In genomic region chr17:67096609-67097008, GRCh38 we compare ENCODE assay signal across 28 cellular contexts. TPM values are rescaled to one million over a fixed set of nuclear protein-coding genes. Genes with fewer than 3 reads are reported as not detected.
"Had no signal": no experiment of that assay in that cellular context is flagged by ENCODE, and none has a peak within 500 bp of the region (broad histone marks: within the 10 kb centered on the region; RNA-seq: fewer than 3 reads in every experiment).

No MANE protein-coding gene starts in this region.

- H3K27ac Mint-ChIP-seq: activated CD4-positive, alpha-beta memory T cell treated with anti-CD3 and anti-CD28 coated beads, Interleukin-2, amount 10 ng/mL, durations not matched to agents 7 days and 5 days; activated CD4-positive, alpha-beta T cell treated with anti-CD3 and anti-CD28 coated beads for 36 hours; activated naive CD4-positive, alpha-beta T cell treated with anti-CD3 and anti-CD28 coated beads for 36 hours; activated naive CD8-positive, alpha-beta T cell had no signal

- H3K36me3 ChIP-seq: brain microvascular endothelial cell had no signal

- DNase-seq: activated CD4-positive, alpha-beta memory T cell treated with anti-CD3 and anti-CD28 coated beads, Interleukin-2, amount 10 ng/mL, durations not matched to agents 7 days and 5 days; activated CD4-positive, alpha-beta T cell treated with anti-CD3 and anti-CD28 coated beads for 36 hours; activated CD4-positive, alpha-beta T cell treated with anti-CD3 and anti-CD28 coated beads, Interleukin-2, amount 50 U/mL, for 1 hour; activated effector memory CD4-positive, alpha-beta T cell treated with anti-CD3 and anti-CD28 coated beads, Interleukin-2, amount 50 U/mL, for 16 hours; activated naive CD4-positive, alpha-beta T cell treated with anti-CD3 and anti-CD28 coated beads for 36 hours; activated T-cell treated with anti-CD3 and anti-CD28 coated beads for 4 hours; amygdala; brain microvascular endothelial cell; cerebellar nuclear complex; Karpas-422; MM.1S; NCI-H1105; NCI-H1436; NCI-H1694 treated with DMSO at 0.1 percent for 48 hours; NCI-H2029 treated with DMSO at 0.1 percent for 48 hours; NCI-H510A treated with DMSO at 0.1 percent for 48 hours; NCI-H69; Peyer's patch; Right ventricle myocardium superior; SJCRH30; SK-N-SH; T-helper 1 cell had no signal

- H3K4me3 Mint-ChIP-seq: activated CD4-positive, alpha-beta memory T cell treated with anti-CD3 and anti-CD28 coated beads, Interleukin-2, amount 10 ng/mL, durations not matched to agents 7 days and 5 days; activated CD4-positive, alpha-beta T cell treated with anti-CD3 and anti-CD28 coated beads for 36 hours; activated naive CD4-positive, alpha-beta T cell treated with anti-CD3 and anti-CD28 coated beads for 36 hours; activated naive CD8-positive, alpha-beta T cell had no signal

- H3K27me3 ChIP-seq: brain microvascular endothelial cell, cardiac muscle cell, Peyer's patch, SJCRH30 had no signal

- H3K9me3 Mint-ChIP-seq: activated CD4-positive, alpha-beta memory T cell treated with anti-CD3 and anti-CD28 coated beads, Interleukin-2, amount 10 ng/mL, durations not matched to agents 7 days and 5 days; activated naive CD4-positive, alpha-beta T cell treated with anti-CD3 and anti-CD28 coated beads for 36 hours had no signal

- ATAC-seq: activated CD4-positive, alpha-beta T cell treated with anti-CD3 and anti-CD28 coated beads for 36 hours had no signal

- H3K4me3 ChIP-seq: cardiac muscle cell, Peyer's patch, SJCRH30 had no signal

- H3K9ac ChIP-seq: SK-N-SH had no signal

- H3K27me3 Mint-ChIP-seq: activated CD4-positive, alpha-beta memory T cell treated with anti-CD3 and anti-CD28 coated beads, Interleukin-2, amount 10 ng/mL, durations not matched to agents 7 days and 5 days; activated CD4-positive, alpha-beta T cell treated with anti-CD3 and anti-CD28 coated beads for 36 hours; activated naive CD8-positive, alpha-beta T cell had no signal

- H3K9me3 ChIP-seq: Peyer's patch, SJCRH30, SK-N-SH had no signal

- H3K4me2 ChIP-seq: SK-N-SH had no signal

- H3K4me1 ChIP-seq: Peyer's patch, SJCRH30 had no signal

- H3K27ac ChIP-seq: brain microvascular endothelial cell, cardiac muscle cell, Peyer's patch, RWPE1, SJCRH30, VCaP had no signal

RNA-seq across cellular contexts. Expression of gene CACNG1, which starts 52.3 kb away (rescaled TPM):
- total RNA-seq: activated CD4-positive, alpha-beta memory T cell treated with anti-CD3 and anti-CD28 coated beads, Interleukin-2, amount 10 ng/mL, durations not matched to agents 7 days and 5 days; activated CD4-positive, alpha-beta T cell treated with anti-CD3 and anti-CD28 coated beads for 36 hours; activated CD8-positive, alpha-beta memory T cell treated with anti-CD3 and anti-CD28 coated beads for 36 hours; activated naive CD4-positive, alpha-beta T cell treated with anti-CD3 and anti-CD28 coated beads for 36 hours; cardiac muscle cell; Peyer's patch; Right ventricle myocardium superior; T-helper 2 cell treated with Interferon-gamma antibody and Interleukin-4, amounts not matched to agents 100 ng/mL and 5 ng/mL, for 36 hours had no signal
- polyA plus RNA-seq: cardiac muscle cell, SK-N-SH had no signal
